In genomic region chr17:83194189-83194565, GRCh38 we compare ENCODE assay signal across 13 cellular contexts.
DNase-seq lines count a peak whose midpoint lies in the region; ATAC-seq and TF ChIP-seq lines count a peak whose summit lies in the region.
"Had no signal": no experiment of that assay in that cellular context is flagged by ENCODE, and none has a peak within 500 bp of the region (broad histone marks: within the 10 kb centered on the region; RNA-seq: fewer than 3 reads in every experiment).

No MANE protein-coding gene starts in this region.

- no peaks in the 10 kb centered on the region for H4K20me1 ChIP-seq in PC-3 (ENCODE audit: low read length)

- H3K9me3 ChIP-seq in left ventricle myocardium inferior (replicated peaks) (no peaks in the 10 kb centered on the region), PC-3 (ENCODE audit: low read length) (no peaks in the 10 kb centered on the region), left lung (no peaks in the 10 kb centered on the region), tibial nerve (no peaks in the 10 kb centered on the region)
- H3K9me3 ChIP-seq: BE2C had no signal

- TF ChIP-seq CTCF in left ventricle myocardium inferior (IDR thresholded peaks at IDR 0.05; ENCODE audit: borderline replicate concordance) (no peak), PC-3 (conservative IDR thresholded peaks at IDR 0.05; ENCODE audit: low read depth, low read length) (no peak), left lung (IDR thresholded peaks at IDR 0.05) (no peak), tibial nerve (IDR thresholded peaks at IDR 0.05) (no peak)

- H3K27ac ChIP-seq in left ventricle myocardium inferior (replicated peaks) (no peak overlapping the region), PC-3 (ENCODE audit: low read length) (no peak overlapping the region), left lung (no peak overlapping the region), tibial nerve (peak overlapping the region; percentile 5 to 90 (median 69))

- H3K36me3 ChIP-seq in left ventricle myocardium inferior (no peaks in the 10 kb centered on the region), PC-3 (ENCODE audit: low read depth, low read length) (no peaks in the 10 kb centered on the region), left lung (no peaks in the 10 kb centered on the region), tibial nerve (no peaks in the 10 kb centered on the region)
- H3K36me3 ChIP-seq: BE2C had no signal

- peaks cover 59% of the 10 kb centered on the region for H3K4me1 ChIP-seq in left ventricle myocardium inferior
- peaks cover 10% of the 10 kb centered on the region; the same call in 1 of the 2 replicates for H3K4me1 ChIP-seq in PC-3 (ENCODE audit: insufficient read depth, low read length)
- H3K4me1 ChIP-seq in left lung = peaks cover 8 to 60% of the 10 kb centered on the region in 2 donors
- peaks cover 0 to 79% (median 51%) of the 10 kb centered on the region in 4 donors for H3K4me1 ChIP-seq in tibial nerve
- H3K4me1 ChIP-seq: BE2C had no signal

- TF ChIP-seq EP300 in tibial nerve (IDR thresholded peaks at IDR 0.05) = no peak

- no peak overlapping the region for H3K4me3 ChIP-seq in left ventricle myocardium inferior
- no peak overlapping the region for H3K4me3 ChIP-seq in PC-3 (ENCODE audit: low read length)
- no peak overlapping the region for H3K4me3 ChIP-seq in left lung
- no peak overlapping the region for H3K4me3 ChIP-seq in tibial nerve

- no peaks in the 10 kb centered on the region for H3K9me2 ChIP-seq in PC-3 (replicated peaks; ENCODE audit: low read length)

- no peak for TF ChIP-seq POLR2A in tibial nerve (IDR thresholded peaks at IDR 0.05)

- H2AFZ ChIP-seq in PC-3 (ENCODE audit: low read length) = 0 out of 2 replicates have a peak overlapping the region, but pooled peaks have one; percentile 15

- no TSS peak for BruUV-seq in PC-3 (replicated peaks; lab: Mats Ljungman, UMichigan)

- intact Hi-C loops in Right ventricle myocardium superior (cut with DNase I) (no loop called here), left ventricle myocardium inferior (cut with micrococcal nuclease) (no loop called here), PC-3 (cut with micrococcal nuclease) (no loop called here), left lung (cut with DNase I) (no loop called here)

- POLR2A ChIA-PET in PC-3 (lab: Charles Lee; ENCODE audit: unreplicated experiment) = no interaction called here

- in situ Hi-C loops in G401 (cut with HindIII; ENCODE audit: low sequenced_read_pairs) = no loop called here

- peak; percentile 29 for DNase-seq in Right ventricle myocardium superior
- no peak for DNase-seq in left ventricle myocardium inferior
- DNase-seq in PC-3 = no peak
- peak; percentile 32 to 66 for DNase-seq in left lung
- DNase-seq in tibial nerve (ENCODE audit: low spot score in 2 of 2) = peak; percentile 7 to 14
- no peak for DNase-seq in NCI-H1694 treated with DMSO at 0.1 percent for 48 hours (lab: John Stamatoyannopoulos, UW)
- no peak for DNase-seq in G401 (ENCODE audit: low spot score)
- DNase-seq: BE2C; cerebellar nuclear complex; erythroblast; hypothalamus; stimulated activated CD4-positive, alpha-beta T cell treated with anti-CD3 and anti-CD28 coated beads, Interleukin-2, amount 100 ng/mL, for 24 hours had no signal

- ATAC-seq in Right ventricle myocardium superior (ENCODE audit: poor library complexity) (no peak), PC-3 (no peak), left lung (no peak), GM18519 (IDR thresholded peaks at IDR 0.05; ENCODE audit: low FRiP score, unreplicated experiment) (no peak)

- CTCF ChIA-PET in PC-3 (lab: Charles Lee) = no interaction called here

- H3K9ac ChIP-seq in PC-3 (ENCODE audit: low read length) = no peak overlapping the region

- H3K27me3 ChIP-seq in left ventricle myocardium inferior (ENCODE audit: low read depth) (no peaks in the 10 kb centered on the region), PC-3 (ENCODE audit: low read length) (no peaks in the 10 kb centered on the region), left lung (no peaks in the 10 kb centered on the region), tibial nerve (no peaks in the 10 kb centered on the region)
- H3K27me3 ChIP-seq: BE2C had no signal

- no peaks in the 10 kb centered on the region for H3F3A ChIP-seq in PC-3 (ENCODE audit: low read length, unreplicated experiment)

- 79 to 95% methylated on average over 5 to 6 of the region's 6 CpGs for WGBS in tibial nerve, 2 donors

- H3K79me2 ChIP-seq in PC-3 (ENCODE audit: low read length) = no peaks in the 10 kb centered on the region

- peak overlapping the region; percentile 42; the same call in 1 of the 2 replicates for H3K4me2 ChIP-seq in PC-3 (ENCODE audit: low read length)

Comparison
In these comparisons a context has a peak if more than half of its experiments do, and no peak if none do; other contexts are left out.
1. DNase-seq: peak in Right ventricle myocardium superior (single experiment), left lung (2 of 2) and tibial nerve (2 of 2); none in left ventricle myocardium inferior (single experiment), PC-3 (single experiment), NCI-H1694 treated with DMSO at 0.1 percent for 48 hours (single experiment) and G401 (single experiment).
2. H3K27ac ChIP-seq: peak in tibial nerve (4 of 4); none in left ventricle myocardium inferior (single experiment), PC-3 (single experiment) and left lung (0 of 2).